Comparison of ENCODE assay signal across 8 cellular contexts in the genomic region with DNA sequence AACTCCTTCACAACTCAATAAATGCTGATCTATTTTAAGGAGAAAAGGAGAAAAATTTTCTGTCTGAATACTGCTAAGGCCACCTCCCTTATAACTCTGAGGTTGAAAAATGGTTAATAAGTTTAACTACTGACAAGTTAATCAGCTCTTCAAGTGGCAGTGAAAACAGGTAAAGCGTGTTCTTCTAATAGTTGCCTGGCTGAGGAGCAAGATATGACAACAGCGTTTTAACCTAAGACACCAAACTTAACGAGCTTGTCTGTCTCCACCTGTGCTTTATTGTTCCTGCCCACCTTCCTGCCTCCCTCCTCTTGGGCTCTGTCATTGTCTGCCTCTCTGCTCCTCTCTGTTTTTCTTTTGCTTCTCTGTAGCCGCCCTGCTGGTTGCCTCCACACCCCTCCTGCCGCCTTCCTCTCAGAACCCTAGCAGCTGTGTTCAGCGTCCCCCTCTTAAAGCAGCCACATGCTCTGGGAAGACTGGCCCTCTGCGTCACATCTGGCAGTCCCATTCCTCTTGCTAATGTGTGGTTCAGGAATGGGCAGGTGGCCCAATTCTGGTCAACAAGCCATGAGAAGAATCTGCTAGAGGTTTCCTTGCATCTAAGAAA. TPM values are rescaled to one million over a fixed set of nuclear protein-coding genes. Genes with fewer than 3 reads are reported as not detected.
A peak's percentile ranks its signal among the peaks of the same experiment; 100 is the strongest.
DNase-seq lines count a peak whose midpoint lies in the region; ATAC-seq and TF ChIP-seq lines count a peak whose summit lies in the region.

No MANE protein-coding gene starts in this region.

- H3K36me3 ChIP-seq in GM23338 (ENCODE audit: insufficient read depth) (0 out of 2 replicates have a peak, but pooled peaks cover 3% of the 10 kb centered on the region), Peyer's patch (no peaks in the 10 kb centered on the region), A673 (ENCODE audit: insufficient read depth, low read length, poor library complexity, severe bottlenecking) (no peaks in the 10 kb centered on the region)

- TF ChIP-seq POLR2A in Peyer's patch (IDR thresholded peaks at IDR 0.05): no peak

- peaks cover 4% of the 10 kb centered on the region; the same call in 1 of the 2 replicates for H3F3A ChIP-seq in GM23338 (replicated peaks; ENCODE audit: low read depth)

- H3K79me2 ChIP-seq in GM23338 (replicated peaks; ENCODE audit: insufficient read depth): no peaks in the 10 kb centered on the region

- peak; percentile 68 for ATAC-seq in GM23338

- H3K27me3 ChIP-seq in GM23338 (ENCODE audit: insufficient read depth) (peaks cover 23% of the 10 kb centered on the region), Peyer's patch (no peaks in the 10 kb centered on the region), A673 (replicated peaks; ENCODE audit: insufficient read depth, low read depth, low read length, poor library complexity) (no peaks in the 10 kb centered on the region)

- H3K27me3 Mint-ChIP-seq in GM23338 (ENCODE audit: insufficient read depth, low read depth, poor library complexity): peaks cover 34% of the 10 kb centered on the region

- in situ Hi-C loops in astrocyte of the spinal cord (cut with HindIII; ENCODE audit: low sequenced_read_pairs): no loop called here

- POLR2A ChIA-PET in A673 (lab: Charles Lee; ENCODE audit: low non-redundant PET): no interaction called here

- BruUV-seq in A673 (replicated peaks; lab: Mats Ljungman, UMichigan): no TSS peak

- no peaks in the 10 kb centered on the region for H3K9me3 ChIP-seq in Peyer's patch
- H3K9me3 ChIP-seq in A673 (ENCODE audit: low read depth, low read length, poor library complexity, severe bottlenecking): no peaks in the 10 kb centered on the region

- no peaks in the 10 kb centered on the region for H4K20me1 ChIP-seq in GM23338 (replicated peaks; ENCODE audit: insufficient read depth)

- H3K36me3 Mint-ChIP-seq in GM23338 (ENCODE audit: low read depth): peaks cover 33% of the 10 kb centered on the region

- peak overlapping the region; percentile 4; the same call in 1 of the 2 replicates for H3K27ac ChIP-seq in GM23338 (ENCODE audit: low read depth)
- peak overlapping the region; percentile 46 to 83 (median 74) for H3K27ac ChIP-seq in Peyer's patch
- H3K27ac ChIP-seq in A673 (ENCODE audit: low read depth, low read length, poor library complexity, severe bottlenecking): no peak overlapping the region

- H3K4me3 ChIP-seq in GM23338: no peak overlapping the region
- no peak overlapping the region for H3K4me3 ChIP-seq in Peyer's patch
- no peak overlapping the region for H3K4me3 ChIP-seq in astrocyte of the spinal cord (ENCODE audit: low read depth, low read length)
- no peak overlapping the region for H3K4me3 ChIP-seq in A673 (ENCODE audit: low read depth, low read length, poor library complexity, severe bottlenecking)

- CTCF ChIA-PET in A673 (lab: Charles Lee): no interaction called here

- peak overlapping the region; percentile 1; the same call in 1 of the 2 replicates for H2AFZ ChIP-seq in GM23338

- H3K4me1 ChIP-seq in GM23338 (ENCODE audit: insufficient read depth) (peaks cover 44% of the 10 kb centered on the region), Peyer's patch (peaks cover 0 to 24% (median 3%) of the 10 kb centered on the region in 4 donors), A673 (ENCODE audit: insufficient read depth, low read length, poor library complexity, severe bottlenecking) (no peaks in the 10 kb centered on the region)

- intact Hi-C loops in A673 (cut with micrococcal nuclease; ENCODE audit: unreplicated experiment): no loop called here

- H3K9me2 ChIP-seq in GM23338 (ENCODE audit: insufficient read depth): peaks cover 3% of the 10 kb centered on the region; the same call in 1 of the 2 replicates

- H3K4me1 Mint-ChIP-seq in GM23338: peaks cover 40% of the 10 kb centered on the region

- H3K9me3 Mint-ChIP-seq in GM23338: peaks cover 29% of the 10 kb centered on the region

- H3K27ac Mint-ChIP-seq in GM23338: peak overlapping the region; percentile 11; the same call in 1 of the 2 replicates

- 0 out of 4 replicates have a peak, but pooled peaks of 1 of the 2 experiments have one; percentile 12 for TF ChIP-seq CTCF in GM23338 (conservative IDR thresholded peaks at IDR 0.05; ENCODE audit: low read depth in 2 of 2)
- no peak for TF ChIP-seq CTCF in Peyer's patch (IDR thresholded peaks at IDR 0.05)
- no peak for TF ChIP-seq CTCF in astrocyte of the spinal cord (IDR thresholded peaks at IDR 0.05; ENCODE audit: low read depth, low read length)
- no peak for TF ChIP-seq CTCF in A673 (conservative IDR thresholded peaks at IDR 0.05; ENCODE audit: low read depth, low read length)

- DNase-seq in GM23338 (ENCODE audit: low spot score) (peak; percentile 75), Peyer's patch (peak in 2 of 3 donors; percentile 21 to 54), astrocyte of the spinal cord (ENCODE audit: low read depth, low spot score) (peak; percentile 64), NCI-H146 treated with DMSO at 0.1 percent for 48 hours (lab: John Stamatoyannopoulos, UW; ENCODE audit: unreplicated experiment) (no peak), A673 (ENCODE audit: low spot score) (no peak), DMS79 (lab: John Stamatoyannopoulos, UW) (no peak), germinal center (ENCODE audit: low spot score) (no peak)
- peak in 2 of 3 experiments; percentile 12 to 30 for DNase-seq in stimulated activated CD4-positive, alpha-beta T cell treated with anti-CD3 and anti-CD28 coated beads, TNF-alpha, amount 100 ng/mL, for 24 hours (ENCODE audit: low read depth in 3 of 3)

- H3K4me2 ChIP-seq in GM23338: peak overlapping the region; percentile 47

- peak overlapping the region; percentile 35 for H3K4me3 Mint-ChIP-seq in GM23338

TF ChIP-seq in GM23338, 12 proteins besides CTCF, POLR2A, EP300 and RAD21:
- no peak for TF ChIP-seq EZH2phosphoT487 (IDR thresholded peaks at IDR 0.05; ENCODE audit: unreplicated experiment)
- TF ChIP-seq, protein P1, sequence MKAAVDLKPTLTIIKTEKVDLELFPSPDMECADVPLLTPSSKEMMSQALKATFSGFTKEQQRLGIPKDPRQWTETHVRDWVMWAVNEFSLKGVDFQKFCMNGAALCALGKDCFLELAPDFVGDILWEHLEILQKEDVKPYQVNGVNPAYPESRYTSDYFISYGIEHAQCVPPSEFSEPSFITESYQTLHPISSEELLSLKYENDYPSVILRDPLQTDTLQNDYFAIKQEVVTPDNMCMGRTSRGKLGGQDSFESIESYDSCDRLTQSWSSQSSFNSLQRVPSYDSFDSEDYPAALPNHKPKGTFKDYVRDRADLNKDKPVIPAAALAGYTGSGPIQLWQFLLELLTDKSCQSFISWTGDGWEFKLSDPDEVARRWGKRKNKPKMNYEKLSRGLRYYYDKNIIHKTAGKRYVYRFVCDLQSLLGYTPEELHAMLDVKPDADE (IDR thresholded peaks at IDR 0.05): no peak
- TF ChIP-seq ZNF114 (CRISPR knock-in tag; IDR thresholded peaks at IDR 0.05): peak; percentile 92; the same call in 1 of the 2 replicates
- peak; percentile 35; the same call in 1 of the 2 replicates for TF ChIP-seq CREB1 (CRISPR knock-in tag; IDR thresholded peaks at IDR 0.05; ENCODE audit: low read depth)
- TF ChIP-seq EZH2 (IDR thresholded peaks at IDR 0.05; ENCODE audit: low read depth, unreplicated experiment): no peak
- TF ChIP-seq JUNB (IDR thresholded peaks at IDR 0.05; ENCODE audit: unreplicated experiment): no peak

RNA-seq across cellular contexts. Expression of a gene that starts 4.3 kb away (rescaled TPM):
- 21.5 and 24.6 TPM in 2 replicates for total RNA-seq in GM23338 (2014; rRNA removed; shearing (Covaris generic))
- polyA plus RNA-seq in GM23338 (2016; fragmentation: Nextera tagmentation; extraction: Ambion mirVana): 18.2 and 18.6 TPM in 2 replicates
- total RNA-seq in Peyer's patch: 1 to 10 TPM; 2.1 to 5.8 (median 3.8) TPM
- 15.2 and 16.9 TPM in 2 replicates for total RNA-seq in A673 (2021)

Comparison
In these comparisons a context has a peak if more than half of its experiments do, and no peak if none do; other contexts are left out.
1. DNase-seq: peak in GM23338 (single experiment), Peyer's patch (2 of 3), astrocyte of the spinal cord (single experiment) and stimulated activated CD4-positive, alpha-beta T cell treated with anti-CD3 and anti-CD28 coated beads, TNF-alpha, amount 100 ng/mL, for 24 hours (2 of 3); none in NCI-H146 treated with DMSO at 0.1 percent for 48 hours (single experiment), A673 (single experiment), DMS79 (single experiment) and germinal center (single experiment).